ENCODE assay signal across 1 cellular context in genomic region chr12:75683995-75684586, GRCh38.
TF ChIP-seq lines count a peak whose summit lies in the region.
"Not testable (repeated sequence)": the region's sequence is repeated elsewhere in the genome, so short reads cannot be mapped to it uniquely, and the experiment has no call there.

No MANE protein-coding gene starts in this region.

TF ChIP-seq in K562, 482 proteins besides CTCF, POLR2A, EP300 and RAD21 (continued from another document and continues in another):
- TF ChIP-seq ZBTB12 (CRISPR knock-in tag; IDR thresholded peaks at IDR 0.05): peak; percentile 77
- TF ChIP-seq NR2C1 (IDR thresholded peaks at IDR 0.05); ID3 (CRISPR knock-in tag; IDR thresholded peaks at IDR 0.05); NR2C2 (CRISPR knock-in tag; IDR thresholded peaks at IDR 0.05); ZNF740 (CRISPR knock-in tag; IDR thresholded peaks at IDR 0.05): not testable (repeated sequence)
- TF ChIP-seq NR2C1 (tag; IDR thresholded peaks at IDR 0.05): peak; percentile 88
- peak; percentile 97 for TF ChIP-seq ID3 (tag; IDR thresholded peaks at IDR 0.05)
- TF ChIP-seq ZNF583 (CRISPR knock-in tag; IDR thresholded peaks at IDR 0.05): peak; percentile 93
- TF ChIP-seq CLOCK (CRISPR knock-in tag; IDR thresholded peaks at IDR 0.05; ENCODE audit: borderline replicate concordance): peak; percentile 75; the same call in 1 of the 2 replicates
- peak; percentile 78 for TF ChIP-seq NR2C2 (tag; IDR thresholded peaks at IDR 0.05)
- TF ChIP-seq DEAF1 (CRISPR knock-in tag; IDR thresholded peaks at IDR 0.05): peak; percentile 29; the same call in 1 of the 2 replicates
- TF ChIP-seq ZNF695 (CRISPR knock-in tag; IDR thresholded peaks at IDR 0.05): peak; percentile 78; the same call in 1 of the 2 replicates
- peak; percentile 65 for TF ChIP-seq ZNF324 (CRISPR knock-in tag; IDR thresholded peaks at IDR 0.05)
- TF ChIP-seq KLF10 (CRISPR knock-in tag; IDR thresholded peaks at IDR 0.05): 0 out of 2 replicates have a peak, but pooled peaks have one; percentile 35
- peak; percentile 91 for TF ChIP-seq SMAD3 (CRISPR knock-in tag; conservative IDR thresholded peaks at IDR 0.05)
- TF ChIP-seq ZNF589 (CRISPR knock-in tag; IDR thresholded peaks at IDR 0.05; ENCODE audit: low read depth): peak; percentile 95
- peak; percentile 75 for TF ChIP-seq GTF2E2 (tag; IDR thresholded peaks at IDR 0.05)
- TF ChIP-seq ZNF445 (CRISPR knock-in tag; IDR thresholded peaks at IDR 0.05; ENCODE audit: low read depth): peak; percentile 76
- peak in 1 of 2 experiments; percentile 69; a peak in 1 of 4 replicates for TF ChIP-seq TEAD1 (CRISPR knock-in tag; IDR thresholded peaks at IDR 0.05)
- TF ChIP-seq PYGO2 (tag; IDR thresholded peaks at IDR 0.05): peak; percentile 82
- peak; percentile 65 for TF ChIP-seq ATF4 (CRISPR knock-in tag; IDR thresholded peaks at IDR 0.05)
- peak in 1 of 2 experiments; percentile 97; a peak in 2 of 4 replicates for TF ChIP-seq ZNF639 (CRISPR knock-in tag; conservative IDR thresholded peaks at IDR 0.05 in 1 of 2, IDR thresholded peaks at IDR 0.05 in 1 of 2)
- TF ChIP-seq GMEB1 (CRISPR knock-in tag; IDR thresholded peaks at IDR 0.05): peak; percentile 61
- TF ChIP-seq KLF6 (CRISPR knock-in tag; IDR thresholded peaks at IDR 0.05; ENCODE audit: borderline replicate concordance): peak; percentile 90
- peak; percentile 83 for TF ChIP-seq PTTG1 (tag; IDR thresholded peaks at IDR 0.05; ENCODE audit: low read depth)
- TF ChIP-seq ZNF830 (CRISPR knock-in tag; IDR thresholded peaks at IDR 0.05): 0 out of 2 replicates have a peak, but pooled peaks have one; percentile 24
- TF ChIP-seq ZNF740 (tag; IDR thresholded peaks at IDR 0.05): peak in 1 of 2 experiments; percentile 94; a peak in 2 of 4 replicates
- TF ChIP-seq ZBTB17 (CRISPR knock-in tag; IDR thresholded peaks at IDR 0.05): peak; percentile 92
- TF ChIP-seq ZBTB34 (CRISPR knock-in tag; IDR thresholded peaks at IDR 0.05): peak; percentile 88; the same call in 1 of the 2 replicates
- peak; percentile 51; the same call in 1 of the 2 replicates for TF ChIP-seq ZNF23 (CRISPR knock-in tag; IDR thresholded peaks at IDR 0.05)
- peak; percentile 50; the same call in 1 of the 2 replicates for TF ChIP-seq ZFP1 (CRISPR knock-in tag; IDR thresholded peaks at IDR 0.05)
- peak; percentile 95 for TF ChIP-seq CREB3 (tag; conservative IDR thresholded peaks at IDR 0.05; ENCODE audit: low read depth)
- 0 out of 2 replicates have a peak, but pooled peaks have one; percentile 59 for TF ChIP-seq ZNF165 (CRISPR knock-in tag; IDR thresholded peaks at IDR 0.05; ENCODE audit: borderline replicate concordance)
- TF ChIP-seq OTX1 (CRISPR knock-in tag; IDR thresholded peaks at IDR 0.05): peak; percentile 38; the same call in 1 of the 2 replicates
- peak; percentile 94 for TF ChIP-seq HDAC8 (tag; IDR thresholded peaks at IDR 0.05)
- peak; percentile 81 for TF ChIP-seq TEAD2 (tag; IDR thresholded peaks at IDR 0.05)
- TF ChIP-seq NR4A1 (CRISPR knock-in tag; IDR thresholded peaks at IDR 0.05): peak; percentile 82; the same call in 1 of the 2 replicates
- TF ChIP-seq NR4A1 (tag; IDR thresholded peaks at IDR 0.05): peak; percentile 94
- peak; percentile 89 for TF ChIP-seq ILK (tag; IDR thresholded peaks at IDR 0.05; ENCODE audit: borderline replicate concordance, low read depth)
- TF ChIP-seq HSF4 (CRISPR knock-in tag; IDR thresholded peaks at IDR 0.05; ENCODE audit: borderline replicate concordance): peak; percentile 89; the same call in 1 of the 2 replicates
- TF ChIP-seq ZNF395 (CRISPR knock-in tag; IDR thresholded peaks at IDR 0.05): peak; percentile 99
- peak; percentile 83; the same call in 1 of the 2 replicates for TF ChIP-seq MECOM (CRISPR knock-in tag; IDR thresholded peaks at IDR 0.05)
- TF ChIP-seq SRF (CRISPR knock-in tag; IDR thresholded peaks at IDR 0.05): peak in 1 of 2 experiments; percentile 84; a peak in 2 of 4 replicates
- peak; percentile 82 for TF ChIP-seq ZNF592 (IDR thresholded peaks at IDR 0.05)
